28 cellular contexts compared by ENCODE assay signal in genomic region chr7:21450076-21450475, GRCh38.
"Had no signal": no experiment of that assay in that cellular context is flagged by ENCODE, and none has a peak within 500 bp of the region (broad histone marks: within the 10 kb centered on the region; RNA-seq: fewer than 3 reads in every experiment).

No MANE protein-coding gene starts in this region.

- H3K4me3 ChIP-seq: neural progenitor cell, ovary, psoas muscle, skin epidermis, smooth muscle cell, spleen, suprapubic skin, testis, tibial artery, transverse colon, upper lobe of right lung, uterus had no signal

- H3K27me3 ChIP-seq: neural progenitor cell, ovary, spleen, suprapubic skin, testis, tibial artery, transverse colon, upper lobe of right lung, uterus had no signal

- ATAC-seq: natural killer cell; psoas muscle; right cardiac atrium; sciatic nerve; stimulated activated memory B cell treated with anti-CD40 and anti-IgM and Interleukin-4, amounts not matched to agents 10 μg/mL and 1 μg/mL and 100 μg/mL, for 72 hours; stimulated activated naive CD8-positive, alpha-beta T cell treated with anti-CD3 and anti-CD28 coated beads, Interleukin-15, amount 100 ng/mL, for 72 hours; stimulated activated naive CD8-positive, alpha-beta T cell treated with anti-CD3 and anti-CD28 coated beads, Interleukin-15, Interleukin-2, amounts not matched to agents 100 U/mL and 50 U/mL, for 24 hours had no signal

- DNase-seq: natural killer cell; occipital lobe; ovary; posterior cingulate gyrus; psoas muscle; right cardiac atrium; spleen; stimulated activated CD4-positive, alpha-beta T cell treated with anti-CD3 and anti-CD28 coated beads, Interleukin-12 subunit alpha, Interleukin-12 subunit beta, amount 100 ng/mL, for 4 hours; stimulated activated CD4-positive, alpha-beta T cell treated with anti-CD3 and anti-CD28 coated beads, Interleukin-1b, Interleukin-23, amount 100 ng/mL, for 48 hours; stimulated activated CD4-positive, alpha-beta T cell treated with anti-CD3 and anti-CD28 coated beads, Interleukin-4, amount 100 ng/mL, for 1 hour; stimulated activated CD4-positive, alpha-beta T cell treated with anti-CD3 and anti-CD28 coated beads, Interleukin-4, amount 100 ng/mL, for 4 hours; stimulated activated CD8-positive, alpha-beta memory T cell treated with anti-CD3 and anti-CD28 coated beads, Interleukin-4, amount 100 ng/mL, for 48 hours; stimulated activated naive CD4-positive, alpha-beta T cell; stimulated activated naive CD8-positive, alpha-beta T cell treated with anti-CD3 and anti-CD28 coated beads, Interleukin-15, amount 100 ng/mL, for 72 hours; stimulated activated naive CD8-positive, alpha-beta T cell treated with anti-CD3 and anti-CD28 coated beads, Interleukin-15, Interleukin-2, amounts not matched to agents 100 U/mL and 50 U/mL, for 24 hours; substantia nigra; testis; tibial artery; transverse colon; upper lobe of right lung; uterus had no signal

- H3K27ac ChIP-seq: neural progenitor cell, ovary, psoas muscle, skin epidermis, spleen, suprapubic skin, testis, tibial artery, transverse colon, upper lobe of right lung, uterus had no signal

- H3K4me1 ChIP-seq: neural progenitor cell, psoas muscle, suprapubic skin, testis, transverse colon, uterus had no signal

- H3K9ac ChIP-seq: neural progenitor cell, parathyroid adenoma had no signal

- H3K9me3 ChIP-seq: ovary, psoas muscle, suprapubic skin, testis, tibial artery, uterus had no signal

- H2AFZ ChIP-seq: neural progenitor cell, parathyroid adenoma had no signal

- H3K36me3 ChIP-seq: ovary, suprapubic skin, tibial artery, transverse colon, upper lobe of right lung, uterus had no signal

- H3K4me2 ChIP-seq: neural progenitor cell, smooth muscle cell had no signal
